Comparison of ENCODE assay signal across 8 cellular contexts in the genomic region with DNA sequence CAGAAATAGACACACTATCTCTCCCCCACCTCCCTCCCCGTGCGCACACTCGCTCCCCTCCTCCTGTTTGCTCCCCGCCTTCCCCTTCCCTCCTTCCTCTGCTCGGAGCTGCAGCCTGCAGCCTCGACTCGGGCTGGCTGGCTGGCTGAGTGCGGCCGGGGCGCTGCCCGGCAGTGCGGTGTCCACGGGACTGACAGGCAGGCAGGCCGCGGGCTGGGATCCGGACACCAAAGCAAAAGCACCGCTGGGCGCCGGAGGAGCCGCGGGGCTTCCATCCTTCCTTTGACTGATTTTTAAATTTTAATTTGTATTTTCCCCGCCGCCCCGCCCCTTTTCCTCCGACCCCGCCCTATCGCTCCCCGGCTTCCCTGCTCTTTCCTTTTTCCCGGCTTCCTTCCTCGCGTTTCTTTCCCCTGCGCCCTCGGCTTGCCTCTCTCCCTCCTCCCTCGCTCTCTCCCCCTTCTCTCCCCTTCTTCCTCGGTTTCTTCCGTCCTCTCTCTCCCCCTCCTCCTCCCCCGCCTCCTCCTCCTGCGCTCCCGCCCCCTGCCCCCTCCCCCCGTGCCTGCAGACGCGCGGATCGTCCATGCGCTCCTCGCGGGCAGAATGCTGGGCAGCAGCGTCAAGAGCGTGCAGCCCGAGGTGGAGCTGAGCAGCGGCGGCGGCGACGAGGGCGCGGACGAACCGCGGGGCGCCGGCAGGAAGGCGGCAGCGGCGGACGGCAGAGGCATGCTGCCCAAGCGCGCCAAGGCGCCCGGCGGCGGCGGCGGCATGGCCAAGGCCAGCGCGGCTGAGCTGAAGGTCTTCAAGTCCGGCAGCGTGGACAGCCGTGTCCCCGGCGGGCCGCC.
DNase-seq lines count a peak whose midpoint lies in the region; ATAC-seq, FAIRE-seq and TF ChIP-seq lines count a peak whose summit lies in the region.

No MANE protein-coding gene starts in this region.

- WGBS in neuronal stem cell (ENCODE audit: extremely low coverage in 2 of 2, insufficient read length in 2 of 2, insufficient replicate concordance in 1 of 2), 2 donors = no CpG with 5 or more reads among the region's 82 CpGs

- peak overlapping the region; percentile 82 for H3K23ac ChIP-seq in neuronal stem cell (ENCODE audit: low read depth, low read length, poor library complexity)

- no peak for FAIRE-seq in H54 (lab: Jason Lieb, UNC)

- POLR2A ChIA-PET in AG04450 (lab: Yijun Ruan, JAX) = interaction anchor here (0.7 to 3.6 kb wide), 12 partner anchors 7 to 108 kb away, joined by 3 to 25 read pairs (median 6); no protein-coding TSS in a partner anchor

- H2BK5ac ChIP-seq in neuronal stem cell (ENCODE audit: low read length) = peak overlapping the region; percentile 31

- peak overlapping the region; percentile 86 for H3K18ac ChIP-seq in neuronal stem cell (ENCODE audit: low read length)

- no peak for DNase-seq in AG04450 (ENCODE audit: low read depth, low spot score)
- peak; percentile 67 for DNase-seq in H54 (ENCODE audit: insufficient read length, low spot score)
- peak; percentile 5 for DNase-seq in T-helper 2 cell treated with Interferon-gamma antibody and Interleukin-4, amounts not matched to agents 5 μg/mL and 100 μg/mL, for 36 hours (ENCODE audit: low spot score)
- peak; percentile 57 for DNase-seq in fibroblast of pulmonary artery (ENCODE audit: low read depth)
- peak; percentile 39 for DNase-seq in neuronal stem cell (ENCODE audit: low spot score)

- H3K27ac Mint-ChIP-seq in T-helper 2 cell treated with Interferon-gamma antibody and Interleukin-4, amounts not matched to agents 5 μg/mL and 100 μg/mL, for 36 hours = no peak overlapping the region

- no peak for ATAC-seq in HG03432 (IDR thresholded peaks at IDR 0.05; ENCODE audit: unreplicated experiment)
- ATAC-seq in HG03039 (IDR thresholded peaks at IDR 0.05; ENCODE audit: unreplicated experiment) = no peak
- no peak for ATAC-seq in GM18868 (IDR thresholded peaks at IDR 0.05; ENCODE audit: unreplicated experiment)

- no peak for TF ChIP-seq CTCF in AG04450 (IDR thresholded peaks at IDR 0.05; ENCODE audit: low read depth, low read length)
- no peak for TF ChIP-seq CTCF in fibroblast of pulmonary artery (IDR thresholded peaks at IDR 0.05; ENCODE audit: low read length, missing control alignments)

- H3K4me3 ChIP-seq in AG04450 (ENCODE audit: low read depth, low read length) (peak overlapping the region; percentile 91), fibroblast of pulmonary artery (replicated peaks; ENCODE audit: low read depth, low read length) (peak overlapping the region; percentile 59), neuronal stem cell (ENCODE audit: low read length in 2 of 2) (peak overlapping the region; percentile 79 to 89)

- TF ChIP-seq POLR2A in H54 (IDR thresholded peaks at IDR 0.05; ENCODE audit: low read depth, low read length) = peak; percentile 55

- H3K9me3 Mint-ChIP-seq in T-helper 2 cell treated with Interferon-gamma antibody and Interleukin-4, amounts not matched to agents 5 μg/mL and 100 μg/mL, for 36 hours = no peaks in the 10 kb centered on the region

- no peak overlapping the region for H4K8ac ChIP-seq in neuronal stem cell (ENCODE audit: low read depth, low read length)

- no peak overlapping the region for H2BK120ac ChIP-seq in neuronal stem cell (ENCODE audit: low read depth, low read length)

- H3K27me3 ChIP-seq in AG04450 (ENCODE audit: control insufficient read depth, insufficient read depth, low read length) (no peaks in the 10 kb centered on the region), neuronal stem cell (ENCODE audit: control insufficient read depth in 3 of 3, insufficient read depth in 3 of 3, low read depth in 1 of 3, low read length in 3 of 3) (peaks cover 0 to 44% (median 10%) of the 10 kb centered on the region in 3 experiments)

- H2BK12ac ChIP-seq in neuronal stem cell (ENCODE audit: low read length) = no peak overlapping the region

- no peaks in the 10 kb centered on the region for H3K4me1 Mint-ChIP-seq in T-helper 2 cell treated with Interferon-gamma antibody and Interleukin-4, amounts not matched to agents 5 μg/mL and 100 μg/mL, for 36 hours (ENCODE audit: low read depth)

- H3K4me1 ChIP-seq in neuronal stem cell (ENCODE audit: control insufficient read depth in 2 of 2, insufficient read depth in 1 of 2, low read depth in 1 of 2, low read length in 2 of 2) = peaks cover 29 to 30% of the 10 kb centered on the region in 2 donors

- H3K9ac ChIP-seq in neuronal stem cell (ENCODE audit: low read depth, low read length, poor library complexity) = peak overlapping the region; percentile 85

- H3K36me3 Mint-ChIP-seq in T-helper 2 cell treated with Interferon-gamma antibody and Interleukin-4, amounts not matched to agents 5 μg/mL and 100 μg/mL, for 36 hours (ENCODE audit: low read depth) = no peaks in the 10 kb centered on the region

- CTCF ChIA-PET in AG04450 (lab: Charles Lee) = interaction anchor here (0.6 to 2.2 kb wide), 6 partner anchors 14 to 135 kb away, joined by 3 to 9 read pairs (median 4); no protein-coding TSS in a partner anchor

- no peak overlapping the region for H3K14ac ChIP-seq in neuronal stem cell (ENCODE audit: low read length)

- no peaks in the 10 kb centered on the region for H3K79me1 ChIP-seq in neuronal stem cell (ENCODE audit: low read depth, low read length)

- H3K4ac ChIP-seq in neuronal stem cell (ENCODE audit: low read length) = no peak overlapping the region

- no peaks in the 10 kb centered on the region for H3K36me3 ChIP-seq in neuronal stem cell (replicated peaks in 1 of 2; ENCODE audit: control insufficient read depth in 2 of 2, insufficient read depth in 2 of 2, low read length in 2 of 2)

- no peak overlapping the region for H4K91ac ChIP-seq in neuronal stem cell (ENCODE audit: low read depth, low read length, poor library complexity)

- H3K27me3 Mint-ChIP-seq in T-helper 2 cell treated with Interferon-gamma antibody and Interleukin-4, amounts not matched to agents 5 μg/mL and 100 μg/mL, for 36 hours (ENCODE audit: low read depth) = peaks cover 51% of the 10 kb centered on the region

- peak overlapping the region; percentile 74 for H2BK15ac ChIP-seq in neuronal stem cell (ENCODE audit: low read length)

- peak overlapping the region; percentile 95 for H2AFZ ChIP-seq in neuronal stem cell (ENCODE audit: low read length)

- H3K27ac ChIP-seq in AG04450 (ENCODE audit: low read depth, low read length) (no peak overlapping the region), neuronal stem cell (replicated peaks; ENCODE audit: low read length) (no peak overlapping the region)

- H3K9me3 ChIP-seq in AG04450 (ENCODE audit: control insufficient read depth, insufficient read depth, low read length) (no peaks in the 10 kb centered on the region; the same call in 1 of the 2 replicates), neuronal stem cell (replicated peaks in 1 of 2; ENCODE audit: control insufficient read depth in 2 of 2, insufficient read depth in 1 of 2, low read depth in 1 of 2, low read length in 2 of 2) (no peaks in the 10 kb centered on the region)

- H2AK5ac ChIP-seq in neuronal stem cell (ENCODE audit: low read depth, low read length) = peak overlapping the region; percentile 51

- H3K4me2 ChIP-seq in neuronal stem cell (ENCODE audit: insufficient read depth, low read length, poor library complexity, severe bottlenecking) = peak overlapping the region; percentile 95

- no peak overlapping the region for H3K4me3 Mint-ChIP-seq in T-helper 2 cell treated with Interferon-gamma antibody and Interleukin-4, amounts not matched to agents 5 μg/mL and 100 μg/mL, for 36 hours
